10 cellular contexts compared by ENCODE assay signal in genomic region chr9:8486095-8486494, GRCh38.
A peak's percentile ranks its signal among the peaks of the same experiment; 100 is the strongest.
DNase-seq lines count a peak whose midpoint lies in the region; ATAC-seq, FAIRE-seq and TF ChIP-seq lines count a peak whose summit lies in the region.
"Had no signal": no experiment of that assay in that cellular context is flagged by ENCODE, and none has a peak within 500 bp of the region (broad histone marks: within the 10 kb centered on the region; RNA-seq: fewer than 3 reads in every experiment).

No MANE protein-coding gene starts in this region.

- in situ Hi-C loops in HepG2 (cut with HindIII; ENCODE audit: extremely low pct_ligation_motif_present, low pct_unique_long_range_greater_than_20kb), result no loop called here

- no peaks in the 10 kb centered on the region for H3K4me1 Mint-ChIP-seq in WTC11
- H3K4me1 Mint-ChIP-seq in activated T-helper 1 cell treated with anti-CD3 and anti-CD28 coated beads, Interleukin-12 subunit alpha, Interleukin-12 subunit beta, Interleukin-2, Interleukin-4 antibody, amounts not matched to agents 30 ng/mL and 10 ng/mL and 1 ng/mL, durations not matched to agents 14 hours and 24 hours and 36 hours (ENCODE audit: low read depth), result no peaks in the 10 kb centered on the region

- FAIRE-seq in HepG2 (lab: Jason Lieb, UNC), result no peak

- H3K9me3 ChIP-seq in liver (ENCODE audit: control insufficient read depth in 4 of 4, low read length in 3 of 4) (no peaks in the 10 kb centered on the region), HepG2 (ENCODE audit: low read length) (peaks cover 43% of the 10 kb centered on the region)
- no peaks in the 10 kb centered on the region for H3K9me3 ChIP-seq in effector memory CD4-positive, alpha-beta T cell (ENCODE audit: control insufficient read depth, low read length)

- intact Hi-C loops in HepG2 (cut with micrococcal nuclease; ENCODE audit: unreplicated experiment), result no loop called here
- intact Hi-C loops in activated T-helper 1 cell treated with anti-CD3 and anti-CD28 coated beads, Interleukin-12 subunit alpha, Interleukin-12 subunit beta, Interleukin-2, Interleukin-4 antibody, amounts not matched to agents 30 ng/mL and 10 ng/mL and 1 ng/mL, durations not matched to agents 14 hours and 24 hours and 36 hours (cut with micrococcal nuclease), result no loop called here

- H3K27me3 ChIP-seq in liver (ENCODE audit: control insufficient read depth in 4 of 4, insufficient read depth in 4 of 4, low read length in 3 of 4), result no peaks in the 10 kb centered on the region
- H3K27me3 ChIP-seq in HepG2 (ENCODE audit: control insufficient read depth in 1 of 2, insufficient read depth in 2 of 2, low read length in 2 of 2), result no peaks in the 10 kb centered on the region
- H3K27me3 ChIP-seq in effector memory CD4-positive, alpha-beta T cell (replicated peaks; ENCODE audit: control insufficient read depth, insufficient read depth, low read length, poor library complexity, severe bottlenecking), result no peaks in the 10 kb centered on the region

- H3K4me3 ChIP-seq in liver (ENCODE audit: low read depth in 1 of 3, low read length in 3 of 3), result no peak overlapping the region
- no peak overlapping the region for H3K4me3 ChIP-seq in HepG2 (replicated peaks in 1 of 3; ENCODE audit: insufficient read depth in 1 of 3, low read depth in 2 of 3, low read length in 3 of 3)
- no peak overlapping the region for H3K4me3 ChIP-seq in effector memory CD4-positive, alpha-beta T cell (ENCODE audit: insufficient read depth, low read depth, low read length, poor library complexity, severe bottlenecking)

- H3K9me3 Mint-ChIP-seq in WTC11, result no peaks in the 10 kb centered on the region
- no peaks in the 10 kb centered on the region for H3K9me3 Mint-ChIP-seq in activated T-helper 1 cell treated with anti-CD3 and anti-CD28 coated beads, Interleukin-12 subunit alpha, Interleukin-12 subunit beta, Interleukin-2, Interleukin-4 antibody, amounts not matched to agents 30 ng/mL and 10 ng/mL and 1 ng/mL, durations not matched to agents 14 hours and 24 hours and 36 hours

- H3K79me2 ChIP-seq in HepG2 (ENCODE audit: insufficient read depth, low read length), result no peaks in the 10 kb centered on the region

- no peak overlapping the region for H3K4me2 ChIP-seq in HepG2 (ENCODE audit: low read depth, low read length)

- 54% methylated on average over 6 of the region's 6 CpGs for WGBS in liver
- WGBS in HepG2 (ENCODE audit: low lambda C conversion rate), result 17% methylated on average over 5 of the region's 6 CpGs

- ATAC-seq in HepG2, result no peak
- ATAC-seq in WTC11, result peak; percentile 97
- no peak for ATAC-seq in HG02840 (IDR thresholded peaks at IDR 0.05; ENCODE audit: low FRiP score, unreplicated experiment)

- BruUV-seq in HepG2 (replicated peaks; lab: Mats Ljungman, UMichigan), result no TSS peak

- TF ChIP-seq EP300 in HepG2 (IDR thresholded peaks at IDR 0.05; ENCODE audit: low read depth in 2 of 2, low read length in 2 of 2) (no peak), HepG2 (CRISPR knock-in tag; IDR thresholded peaks at IDR 0.05; ENCODE audit: borderline replicate concordance) (no peak)

- H3K4me3 Mint-ChIP-seq in WTC11, result no peak overlapping the region
- H3K4me3 Mint-ChIP-seq in activated T-helper 1 cell treated with anti-CD3 and anti-CD28 coated beads, Interleukin-12 subunit alpha, Interleukin-12 subunit beta, Interleukin-2, Interleukin-4 antibody, amounts not matched to agents 30 ng/mL and 10 ng/mL and 1 ng/mL, durations not matched to agents 14 hours and 24 hours and 36 hours, result no peak overlapping the region

- H4K20me1 ChIP-seq in HepG2 (ENCODE audit: insufficient read depth, low read length), result no peaks in the 10 kb centered on the region

- DNase-seq in HepG2 (ENCODE audit: low spot score), result no peak
- peak; percentile 56 for DNase-seq in WTC11 (ENCODE audit: low spot score)
- DNase-seq in iPS DF 4.7 (ENCODE audit: extremely low read depth, low spot score), result peak; percentile 41
- no peak for DNase-seq in effector memory CD4-positive, alpha-beta T cell
- DNase-seq in GM03348 (ENCODE audit: low spot score), result no peak
- no peak for DNase-seq in activated T-helper 1 cell treated with anti-CD3 and anti-CD28 coated beads, Interleukin-12 subunit alpha, Interleukin-12 subunit beta, Interleukin-2, Interleukin-4 antibody, amounts not matched to agents 30 ng/mL and 10 ng/mL and 1 ng/mL, durations not matched to agents 14 hours and 24 hours and 36 hours (ENCODE audit: low spot score)
- DNase-seq: DMS153; stimulated activated CD4-positive, alpha-beta T cell treated with anti-CD3 and anti-CD28 coated beads, Interleukin-2, amount 100 ng/mL, for 48 hours had no signal

- H3K36me3 ChIP-seq in liver (ENCODE audit: control insufficient read depth in 4 of 4, insufficient read depth in 3 of 4, low read depth in 1 of 4, low read length in 3 of 4), result peaks cover 0 to 2% (median 1%) of the 10 kb centered on the region in 4 donors
- H3K36me3 ChIP-seq in HepG2 (replicated peaks in 1 of 2; ENCODE audit: control insufficient read depth in 1 of 2, insufficient read depth in 2 of 2, low read length in 2 of 2), result no peaks in the 10 kb centered on the region
- no peaks in the 10 kb centered on the region for H3K36me3 ChIP-seq in effector memory CD4-positive, alpha-beta T cell (ENCODE audit: control insufficient read depth, insufficient read depth, low read length)

- no peak overlapping the region for H3K27ac ChIP-seq in liver (ENCODE audit: low read depth in 1 of 2, low read length in 2 of 2)
- H3K27ac ChIP-seq in HepG2 (ENCODE audit: extremely low read length, insufficient read depth, low read length), result no peak overlapping the region
- no peak overlapping the region for H3K27ac ChIP-seq in effector memory CD4-positive, alpha-beta T cell (ENCODE audit: insufficient read depth, low read length, poor library complexity, severe bottlenecking)

- no peaks in the 10 kb centered on the region for H3K27me3 Mint-ChIP-seq in WTC11 (ENCODE audit: low read depth)
- H3K27me3 Mint-ChIP-seq in activated T-helper 1 cell treated with anti-CD3 and anti-CD28 coated beads, Interleukin-12 subunit alpha, Interleukin-12 subunit beta, Interleukin-2, Interleukin-4 antibody, amounts not matched to agents 30 ng/mL and 10 ng/mL and 1 ng/mL, durations not matched to agents 14 hours and 24 hours and 36 hours (ENCODE audit: insufficient read depth), result peaks cover 2% of the 10 kb centered on the region

- no peak for TF ChIP-seq POLR2A in HepG2 (IDR thresholded peaks at IDR 0.05; ENCODE audit: insufficient read depth in 1 of 2, low read depth in 2 of 2, low read length in 2 of 2)

- H3K27ac Mint-ChIP-seq in WTC11, result no peak overlapping the region
- no peak overlapping the region for H3K27ac Mint-ChIP-seq in activated T-helper 1 cell treated with anti-CD3 and anti-CD28 coated beads, Interleukin-12 subunit alpha, Interleukin-12 subunit beta, Interleukin-2, Interleukin-4 antibody, amounts not matched to agents 30 ng/mL and 10 ng/mL and 1 ng/mL, durations not matched to agents 14 hours and 24 hours and 36 hours

- TF ChIP-seq RAD21 in liver (IDR thresholded peaks at IDR 0.05) (peak; percentile 86 to 87), HepG2 (CRISPR knock-in tag; IDR thresholded peaks at IDR 0.05) (no peak)

- H3K9ac ChIP-seq in liver (ENCODE audit: low read depth in 1 of 2, low read length in 2 of 2), result no peak overlapping the region
- no peak overlapping the region for H3K9ac ChIP-seq in HepG2 (ENCODE audit: insufficient read depth, low read depth, low read length)

- H2AFZ ChIP-seq in HepG2 (ENCODE audit: low read length), result no peak overlapping the region

- CTCF ChIA-PET in HepG2 (lab: Yijun Ruan, JAX; ENCODE audit: low intra/inter-chr PET ratio, low total read pairs) (no interaction called here), WTC11 (lab: Charles Lee) (interaction anchor here (0.5 kb wide), 1 partner anchor 289 kb away, joined by 3 read pairs; no protein-coding TSS in a partner anchor)

- POLR2A ChIA-PET in HepG2 (lab: Yijun Ruan, JAX) (no interaction called here), WTC11 (lab: Charles Lee) (no interaction called here)

- H3K4me1 ChIP-seq in liver (ENCODE audit: control insufficient read depth in 4 of 4, insufficient read depth in 4 of 4, low read length in 3 of 4) (no peaks in the 10 kb centered on the region), HepG2 (ENCODE audit: insufficient read depth, low read length) (no peaks in the 10 kb centered on the region)
- H3K4me1 ChIP-seq in effector memory CD4-positive, alpha-beta T cell (ENCODE audit: control insufficient read depth, insufficient read depth, low read length, poor library complexity, severe bottlenecking), result no peaks in the 10 kb centered on the region

- TF ChIP-seq CTCF in liver (IDR thresholded peaks at IDR 0.05; ENCODE audit: low read depth, low read length, missing input control) (peak; percentile 53), HepG2 (CRISPR knock-in tag; IDR thresholded peaks at IDR 0.05) (no peak), WTC11 (IDR thresholded peaks at IDR 0.05) (0 out of 2 replicates have a peak, but pooled peaks have one; percentile 23)

- H3K36me3 Mint-ChIP-seq in WTC11, result peaks cover 5% of the 10 kb centered on the region
- H3K36me3 Mint-ChIP-seq in activated T-helper 1 cell treated with anti-CD3 and anti-CD28 coated beads, Interleukin-12 subunit alpha, Interleukin-12 subunit beta, Interleukin-2, Interleukin-4 antibody, amounts not matched to agents 30 ng/mL and 10 ng/mL and 1 ng/mL, durations not matched to agents 14 hours and 24 hours and 36 hours (ENCODE audit: low read depth), result no peaks in the 10 kb centered on the region

TF ChIP-seq in HepG2, 621 proteins besides CTCF, POLR2A, EP300 and RAD21:
- TF ChIP-seq MYC (CRISPR knock-in tag; IDR thresholded peaks at IDR 0.05; ENCODE audit: borderline replicate concordance), result no peak
- TF ChIP-seq CCDC6 (CRISPR knock-in tag; IDR thresholded peaks at IDR 0.05), result no peak
- no peak for TF ChIP-seq ZNF510 (CRISPR knock-in tag; IDR thresholded peaks at IDR 0.05; ENCODE audit: low read depth)
- no peak for TF ChIP-seq DRAP1 (CRISPR knock-in tag; IDR thresholded peaks at IDR 0.05)
- no peak for TF ChIP-seq ZNF17 (CRISPR knock-in tag; IDR thresholded peaks at IDR 0.05)

Comparison
In these comparisons a context has a peak if more than half of its experiments do, and no peak if none do; other contexts are left out.
1. DNase-seq: peak in WTC11 (single experiment) and iPS DF 4.7 (single experiment); none in HepG2 (single experiment), effector memory CD4-positive, alpha-beta T cell (0 of 3), GM03348 (single experiment) and activated T-helper 1 cell treated with anti-CD3 and anti-CD28 coated beads, Interleukin-12 subunit alpha, Interleukin-12 subunit beta, Interleukin-2, Interleukin-4 antibody, amounts not matched to agents 30 ng/mL and 10 ng/mL and 1 ng/mL, durations not matched to agents 14 hours and 24 hours and 36 hours (single experiment).